Comparison of ENCODE assay signal across 9 cellular contexts in the genomic region with DNA sequence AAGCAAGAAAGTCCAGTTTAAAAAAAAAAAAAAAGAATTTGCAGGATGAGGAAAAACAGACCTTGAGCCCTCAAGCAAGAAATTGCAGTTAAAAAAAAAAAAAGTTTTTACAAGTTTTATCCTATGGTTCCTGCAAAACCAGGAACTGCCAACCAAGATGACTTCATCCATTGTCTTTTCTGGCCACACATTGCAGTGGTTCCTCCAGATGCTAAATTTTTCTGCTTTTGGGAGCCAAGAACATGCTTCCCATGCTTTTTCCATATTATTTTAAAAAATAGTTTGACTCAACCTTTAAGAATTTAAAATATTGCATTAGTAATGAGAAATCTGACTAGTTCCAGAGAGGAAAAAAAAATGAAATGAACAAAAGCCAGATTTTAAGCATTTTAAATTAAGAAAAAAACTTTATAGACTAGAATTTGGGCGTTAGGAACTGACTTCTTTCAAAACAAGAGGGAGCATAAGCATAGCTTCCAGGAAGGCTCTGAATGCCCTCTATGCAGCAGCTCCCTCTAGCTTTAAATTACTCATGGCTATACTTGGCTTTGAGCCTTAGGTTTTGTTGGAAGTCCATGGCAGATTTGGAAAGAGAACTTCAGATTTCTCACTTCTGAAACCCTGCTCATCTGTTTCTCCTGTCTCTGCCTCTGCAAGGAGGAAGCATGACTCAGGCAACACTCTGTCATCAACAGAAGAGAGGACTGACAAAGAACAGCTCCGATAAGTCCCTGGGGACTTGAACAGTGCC.
A peak's percentile ranks its signal among the peaks of the same experiment; 100 is the strongest.
DNase-seq lines count a peak whose midpoint lies in the region; ATAC-seq, FAIRE-seq and TF ChIP-seq lines count a peak whose summit lies in the region.
"Had no signal": no experiment of that assay in that cellular context is flagged by ENCODE, and none has a peak within 500 bp of the region (broad histone marks: within the 10 kb centered on the region; RNA-seq: fewer than 3 reads in every experiment).

No MANE protein-coding gene starts in this region.

- peak; percentile 36 for ATAC-seq in CD8-positive, alpha-beta T cell
- ATAC-seq in foreskin keratinocyte, result peak; percentile 91
- ATAC-seq: gastrocnemius medialis had no signal

- H3K56ac ChIP-seq in H9 (ENCODE audit: insufficient read length, low read depth, low read length), result no peak overlapping the region

- BruUV-seq in Caco-2 (replicated peaks; lab: Mats Ljungman, UMichigan), result no TSS peak

- no peak overlapping the region for H2BK12ac ChIP-seq in H9 (ENCODE audit: insufficient read length, low read depth, low read length)

- peaks cover 23% of the 10 kb centered on the region for H3K4me1 ChIP-seq in CD8-positive, alpha-beta T cell (ENCODE audit: insufficient read depth, low read length)
- no peaks in the 10 kb centered on the region for H3K4me1 ChIP-seq in H9 (ENCODE audit: insufficient read depth, low read length)
- peaks cover 25% of the 10 kb centered on the region for H3K4me1 ChIP-seq in SJSA1 (replicated peaks)
- peaks cover 9% of the 10 kb centered on the region for H3K4me1 ChIP-seq in foreskin keratinocyte
- peaks cover 0 to 4% of the 10 kb centered on the region in 2 donors for H3K4me1 ChIP-seq in small intestine (ENCODE audit: control insufficient read depth in 2 of 2, insufficient read depth in 1 of 2, low read depth in 1 of 2, low read length in 1 of 2)
- no peaks in the 10 kb centered on the region for H3K4me1 ChIP-seq in Caco-2
- H3K4me1 ChIP-seq: gastrocnemius medialis had no signal

- POLR2A ChIA-PET in CD8-positive, alpha-beta T cell (lab: Charles Lee), result no interaction called here
- POLR2A ChIA-PET in Caco-2 (lab: Charles Lee), result no interaction called here

- no peak overlapping the region for H3K4me2 ChIP-seq in H9 (ENCODE audit: insufficient read depth, insufficient read length, low read length)

- peaks cover 14% of the 10 kb centered on the region for H3K9me3 Mint-ChIP-seq in CD8-positive, alpha-beta T cell
- peaks cover 3 to 16% of the 10 kb centered on the region in 2 experiments; a peak in 4 of 5 replicates for H3K9me3 Mint-ChIP-seq in H9
- H3K9me3 Mint-ChIP-seq in Caco-2 (ENCODE audit: unreplicated experiment), result peaks cover 10% of the 10 kb centered on the region

- H3K23me2 ChIP-seq in H9 (ENCODE audit: insufficient read length, low read depth, low read length, poor library complexity, severe bottlenecking), result no peaks in the 10 kb centered on the region

- no peak for FAIRE-seq in small intestine (lab: Jason Lieb, UNC)

- no peak overlapping the region for H4K91ac ChIP-seq in H9 (ENCODE audit: insufficient read length, low read depth, low read length)

- H3K79me2 ChIP-seq in H9 (ENCODE audit: insufficient read depth, low read length), result no peaks in the 10 kb centered on the region

- no peak overlapping the region for H3K14ac ChIP-seq in H9 (ENCODE audit: insufficient read depth, low read length)

- intact Hi-C loops in CD8-positive, alpha-beta T cell (cut with DNase I, micrococcal nuclease), result no loop called here
- intact Hi-C loops in Caco-2 (cut with micrococcal nuclease; ENCODE audit: unreplicated experiment), result no loop called here

- H2BK15ac ChIP-seq in H9 (ENCODE audit: low read depth, low read length), result no peak overlapping the region

- no peak for TF ChIP-seq CTCF in CD8-positive, alpha-beta T cell (IDR thresholded peaks at IDR 0.05)
- 0 out of 3 replicates have a peak, but pooled peaks have one; percentile 29 for TF ChIP-seq CTCF in H9 (conservative IDR thresholded peaks at IDR 0.05)
- peak; percentile 39 for TF ChIP-seq CTCF in foreskin keratinocyte (conservative IDR thresholded peaks at IDR 0.05)
- TF ChIP-seq CTCF in Caco-2 (IDR thresholded peaks at IDR 0.05; ENCODE audit: insufficient read depth in 1 of 2, low read depth in 1 of 2, low read length in 1 of 2, severe bottlenecking in 1 of 2, unreplicated experiment in 1 of 2), result no peak

- H3K27me3 ChIP-seq in CD8-positive, alpha-beta T cell (ENCODE audit: insufficient read depth, low read length), result no peaks in the 10 kb centered on the region
- H3K27me3 ChIP-seq in H9 (ENCODE audit: insufficient read depth, low read length) (no peaks in the 10 kb centered on the region), SJSA1 (replicated peaks) (no peaks in the 10 kb centered on the region), foreskin keratinocyte (no peaks in the 10 kb centered on the region), small intestine (ENCODE audit: control insufficient read depth in 2 of 2, insufficient read depth in 2 of 2, low read length in 2 of 2) (no peaks in the 10 kb centered on the region), Caco-2 (replicated peaks; ENCODE audit: control insufficient read depth, insufficient read depth, low read length) (no peaks in the 10 kb centered on the region)
- H3K27me3 ChIP-seq: gastrocnemius medialis had no signal

- no peak overlapping the region for H3T11ph ChIP-seq in H9 (ENCODE audit: low read length)

- no peak overlapping the region for H4K5ac ChIP-seq in H9 (ENCODE audit: insufficient read length, low read depth, low read length)

- TF ChIP-seq POLR2A in erythroblast (IDR thresholded peaks at IDR 0.05; ENCODE audit: low read length), result no peak

- no peak overlapping the region for H2BK5ac ChIP-seq in H9 (ENCODE audit: insufficient read length, low read length)

- H2AK5ac ChIP-seq in H9 (ENCODE audit: insufficient read length, low read length), result no peak overlapping the region

- no peak overlapping the region for H2BK120ac ChIP-seq in H9 (ENCODE audit: low read depth, low read length, poor library complexity, severe bottlenecking)

- H3K9me3 ChIP-seq in CD8-positive, alpha-beta T cell (ENCODE audit: low read length), result no peaks in the 10 kb centered on the region
- H3K9me3 ChIP-seq in H9 (ENCODE audit: control insufficient read depth, low read depth, low read length) (no peaks in the 10 kb centered on the region), SJSA1 (replicated peaks) (no peaks in the 10 kb centered on the region), small intestine (ENCODE audit: control insufficient read depth, low read depth) (no peaks in the 10 kb centered on the region), Caco-2 (no peaks in the 10 kb centered on the region)
- H3K9me3 ChIP-seq: gastrocnemius medialis had no signal

- no peak overlapping the region for H3K23ac ChIP-seq in H9 (ENCODE audit: insufficient read length, low read depth, low read length)

- H3K4ac ChIP-seq in H9 (ENCODE audit: low read depth, low read length), result no peak overlapping the region

- peak overlapping the region; percentile 64 for H3K27ac Mint-ChIP-seq in CD8-positive, alpha-beta T cell
- H3K27ac Mint-ChIP-seq in H9, result no peak overlapping the region
- H3K27ac Mint-ChIP-seq in Caco-2 (ENCODE audit: unreplicated experiment), result no peak overlapping the region

- CTCF ChIA-PET in CD8-positive, alpha-beta T cell (lab: Charles Lee), result interaction anchor here (0.6 to 1.2 kb wide), 4 partner anchors 21 to 185 kb away, joined by 3 to 4 read pairs (median 4); no protein-coding TSS in a partner anchor
- CTCF ChIA-PET in Caco-2 (lab: Charles Lee), result interaction anchor here (0.5 kb wide), 1 partner anchor 9 kb away, joined by 3 read pairs; no protein-coding TSS in a partner anchor

- H3K4me3 ChIP-seq in CD8-positive, alpha-beta T cell (ENCODE audit: low read depth, low read length), result no peak overlapping the region
- H3K4me3 ChIP-seq in SJSA1 (no peak overlapping the region), small intestine (ENCODE audit: low read depth in 1 of 2, low read length in 2 of 2) (no peak overlapping the region), Caco-2 (ENCODE audit: low read depth, low read length) (no peak overlapping the region)
- H3K4me3 ChIP-seq: gastrocnemius medialis had no signal

- H3K79me1 ChIP-seq in H9 (ENCODE audit: insufficient read depth, low read depth, low read length, poor library complexity, severe bottlenecking), result no peaks in the 10 kb centered on the region

- H3K36me3 Mint-ChIP-seq in CD8-positive, alpha-beta T cell, result no peaks in the 10 kb centered on the region
- no peaks in the 10 kb centered on the region for H3K36me3 Mint-ChIP-seq in H9 (ENCODE audit: insufficient read depth in 1 of 3, low read depth in 3 of 3)
- no peaks in the 10 kb centered on the region for H3K36me3 Mint-ChIP-seq in Caco-2 (ENCODE audit: insufficient read depth, unreplicated experiment)

- WGBS in H9 (ENCODE audit: extremely low coverage, insufficient read length, low lambda C conversion rate), result no CpG with 5 or more reads among the region's 2 CpGs
- WGBS in small intestine, 3 donors, result 35 to 71% (median 53%) methylated on average over 2 of the region's 2 CpGs

- DNase-seq in CD8-positive, alpha-beta T cell, result peak in 2 of 7 experiments; percentile 5 to 13
- no peak for DNase-seq in H9
- peak; percentile 62 to 73 for DNase-seq in SJSA1 (ENCODE audit: low read depth in 1 of 2, low spot score in 2 of 2)
- DNase-seq in foreskin keratinocyte, result peak; percentile 43 to 61
- peak; percentile 7 for DNase-seq in small intestine
- no peak for DNase-seq in activated gamma-delta T cell (lab: John Stamatoyannopoulos, UW)
- no peak for DNase-seq in erythroblast (lab: John Stamatoyannopoulos, UW)
- no peak for DNase-seq in Caco-2

- H2BK20ac ChIP-seq in H9 (ENCODE audit: low read depth, low read length, poor library complexity, severe bottlenecking), result no peak overlapping the region

- no peak overlapping the region for H3K27ac ChIP-seq in CD8-positive, alpha-beta T cell (ENCODE audit: low read depth, low read length)
- H3K27ac ChIP-seq in H9 (ENCODE audit: insufficient read length, low read depth, low read length), result no peak overlapping the region
- H3K27ac ChIP-seq in SJSA1, result peak overlapping the region; percentile 98
- H3K27ac ChIP-seq in foreskin keratinocyte, result no peak overlapping the region
- no peak overlapping the region for H3K27ac ChIP-seq in small intestine (ENCODE audit: low read depth in 1 of 2, low read length in 1 of 2)
- H3K27ac ChIP-seq: gastrocnemius medialis had no signal

- H3K18ac ChIP-seq in H9 (ENCODE audit: insufficient read length, low read depth, low read length), result no peak overlapping the region

- no peak overlapping the region for H4K8ac ChIP-seq in H9 (replicated peaks; ENCODE audit: insufficient read length, low read depth, low read length)

- H4K20me1 ChIP-seq in H9 (ENCODE audit: control insufficient read depth, insufficient read depth, insufficient read length), result no peaks in the 10 kb centered on the region

- no peaks in the 10 kb centered on the region for H3K36me3 ChIP-seq in CD8-positive, alpha-beta T cell (ENCODE audit: insufficient read depth, low read length)
- H3K36me3 ChIP-seq in SJSA1 (no peaks in the 10 kb centered on the region), small intestine (ENCODE audit: control insufficient read depth in 2 of 2, insufficient read depth in 2 of 2, low read length in 2 of 2) (no peaks in the 10 kb centered on the region), Caco-2 (ENCODE audit: control insufficient read depth, insufficient read depth, low read length) (no peaks in the 10 kb centered on the region)
- H3K36me3 ChIP-seq: gastrocnemius medialis had no signal

- H2AFZ ChIP-seq in H9 (ENCODE audit: low read length), result no peak overlapping the region

- H3K27me3 Mint-ChIP-seq in CD8-positive, alpha-beta T cell (ENCODE audit: low read depth), result no peaks in the 10 kb centered on the region
- H3K27me3 Mint-ChIP-seq in H9 (ENCODE audit: low read depth) (no peaks in the 10 kb centered on the region; the same call in none of the 2 replicates), Caco-2 (ENCODE audit: insufficient read depth, unreplicated experiment) (peaks cover 9% of the 10 kb centered on the region)

- H3K4me3 Mint-ChIP-seq in CD8-positive, alpha-beta T cell, result no peak overlapping the region
- H3K4me3 Mint-ChIP-seq in H9, result no peak overlapping the region
- no peak overlapping the region for H3K4me3 Mint-ChIP-seq in Caco-2 (ENCODE audit: unreplicated experiment)

- H3K9ac ChIP-seq in H9 (ENCODE audit: extremely low read depth, insufficient read length, low read length), result no peak overlapping the region

- H3K4me1 Mint-ChIP-seq in CD8-positive, alpha-beta T cell (ENCODE audit: low read depth), result peaks cover 27% of the 10 kb centered on the region
- H3K4me1 Mint-ChIP-seq in H9, result no peaks in the 10 kb centered on the region
- no peaks in the 10 kb centered on the region for H3K4me1 Mint-ChIP-seq in Caco-2 (ENCODE audit: low read depth, unreplicated experiment)

Comparison
In these comparisons a context has a peak if more than half of its experiments do, and no peak if none do; other contexts are left out.
1. DNase-seq: peak in SJSA1 (2 of 2), foreskin keratinocyte (2 of 2) and small intestine (single experiment); none in H9 (single experiment), activated gamma-delta T cell (single experiment), erythroblast (0 of 2) and Caco-2 (0 of 2).
2. CTCF ChIP-seq: peak in H9 (single experiment) and foreskin keratinocyte (single experiment); none in CD8-positive, alpha-beta T cell (single experiment) and Caco-2 (0 of 2).